Comparison of ENCODE assay signal across 1 cellular context in the genomic region with DNA sequence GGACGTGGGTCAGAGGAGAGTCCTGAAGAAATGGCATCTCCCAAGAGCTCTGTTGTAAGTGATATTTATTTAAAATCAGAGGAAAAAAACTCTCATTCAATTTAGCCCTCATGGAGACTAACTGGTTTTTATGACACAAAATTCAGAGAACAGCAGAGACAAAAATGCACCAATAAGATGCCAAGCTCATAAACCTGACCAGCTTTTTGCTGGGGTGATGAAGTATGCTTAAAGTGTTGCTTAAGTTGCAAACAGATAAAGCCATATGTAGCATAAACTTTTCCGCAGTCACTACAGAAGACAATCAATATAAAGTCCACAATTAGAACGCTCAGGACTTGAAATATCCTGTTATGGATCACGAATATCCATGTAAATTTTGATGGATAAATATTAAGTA.
TF ChIP-seq lines count a peak whose summit lies in the region.

No MANE protein-coding gene starts in this region.

TF ChIP-seq in WTC11, 78 proteins besides CTCF, POLR2A, EP300 and RAD21 (continued from another document):
- TF ChIP-seq PRDM15 (CRISPR knock-in tag; IDR thresholded peaks at IDR 0.05) (no peak), KAT7 (CRISPR knock-in tag; IDR thresholded peaks at IDR 0.05; ENCODE audit: borderline replicate concordance) (no peak), ZNF138 (CRISPR knock-in tag; conservative IDR thresholded peaks at IDR 0.05) (no peak), SP1 (CRISPR knock-in tag; conservative IDR thresholded peaks at IDR 0.05) (no peak), ZNF121 (CRISPR knock-in tag; IDR thresholded peaks at IDR 0.05) (no peak), GRHL2 (CRISPR knock-in tag; IDR thresholded peaks at IDR 0.05; ENCODE audit: insufficient replicate concordance, severe bottlenecking) (no peak), FOXK1 (CRISPR knock-in tag; IDR thresholded peaks at IDR 0.05) (no peak), ETV6 (CRISPR knock-in tag; IDR thresholded peaks at IDR 0.05) (no peak), ZNF396 (CRISPR knock-in tag; IDR thresholded peaks at IDR 0.05; ENCODE audit: borderline replicate concordance) (no peak), GTF2I (CRISPR knock-in tag; conservative IDR thresholded peaks at IDR 0.05) (no peak), HMGA2 (CRISPR knock-in tag; IDR thresholded peaks at IDR 0.05) (no peak), SMAD4 (CRISPR knock-in tag; IDR thresholded peaks at IDR 0.05) (no peak), ZBTB21 (CRISPR knock-in tag; IDR thresholded peaks at IDR 0.05; ENCODE audit: borderline replicate concordance) (no peak)
- TF ChIP-seq, protein P1, sequence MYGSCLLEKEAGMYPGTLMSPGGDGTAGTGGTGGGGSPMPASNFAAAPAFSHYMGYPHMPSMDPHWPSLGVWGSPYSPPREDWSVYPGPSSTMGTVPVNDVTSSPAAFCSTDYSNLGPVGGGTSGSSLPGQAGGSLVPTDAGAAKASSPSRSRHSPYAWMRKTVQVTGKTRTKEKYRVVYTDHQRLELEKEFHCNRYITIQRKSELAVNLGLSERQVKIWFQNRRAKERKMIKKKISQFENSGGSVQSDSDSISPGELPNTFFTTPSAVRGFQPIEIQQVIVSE (CRISPR knock-in tag; IDR thresholded peaks at IDR 0.05; ENCODE audit: borderline replicate concordance): no peak
